In genomic region chr16:29007865-29008593, GRCh38 we compare ENCODE assay signal across 9 cellular contexts. TPM values are rescaled to one million over a fixed set of nuclear protein-coding genes. Genes with fewer than 3 reads are reported as not detected.
DNase-seq lines count a peak whose midpoint lies in the region; ATAC-seq and TF ChIP-seq lines count a peak whose summit lies in the region.
"Had no signal": no experiment of that assay in that cellular context is flagged by ENCODE, and none has a peak within 500 bp of the region (broad histone marks: within the 10 kb centered on the region; RNA-seq: fewer than 3 reads in every experiment).

No MANE protein-coding gene starts in this region.

- TF ChIP-seq POLR2A in esophagus muscularis mucosa (IDR thresholded peaks at IDR 0.05; ENCODE audit: low read depth) = no peak

- H3K4me1 Mint-ChIP-seq in chondrocyte (ENCODE audit: low read depth) = no peaks in the 10 kb centered on the region

- H3K27ac Mint-ChIP-seq in chondrocyte (ENCODE audit: unreplicated experiment) = no peak overlapping the region

- DNase-seq in HT1080 (ENCODE audit: low read depth) (peak; percentile 94), brain microvascular endothelial cell (peak; percentile 61), midbrain (lab: John Stamatoyannopoulos, UW) (no peak), Right ventricle myocardium inferior (ENCODE audit: missing footprints) (no peak), chondrocyte (ENCODE audit: low spot score) (no peak), esophagus muscularis mucosa (ENCODE audit: extremely low spot score) (no peak)
- peak; percentile 65 for DNase-seq in activated CD4-positive, CD25-positive, alpha-beta regulatory T cell treated with anti-CD3 and anti-CD28 coated beads, Interleukin-2, amount 50 U/mL, for 72 hours
- peak; percentile 49 for DNase-seq in stimulated activated CD8-positive, alpha-beta memory T cell treated with anti-CD3 and anti-CD28 coated beads, Interleukin-12 subunit alpha, Interleukin-12 subunit beta, amount 100 ng/mL, for 1 hour (ENCODE audit: low read depth)

- TF ChIP-seq EP300 in esophagus muscularis mucosa (IDR thresholded peaks at IDR 0.05) = no peak

- H3K4me3 ChIP-seq in brain microvascular endothelial cell (ENCODE audit: low read depth, low read length) (no peak overlapping the region), esophagus muscularis mucosa (no peak overlapping the region)
- H3K4me3 ChIP-seq: PC-9 had no signal

- no peaks in the 10 kb centered on the region for H3K9me3 ChIP-seq in esophagus muscularis mucosa

- H3K9me3 Mint-ChIP-seq in chondrocyte (ENCODE audit: low read depth) = no peaks in the 10 kb centered on the region

- H3K36me3 Mint-ChIP-seq in chondrocyte (ENCODE audit: low read depth) = no peaks in the 10 kb centered on the region

- intact Hi-C loops in Right ventricle myocardium inferior (cut with DNase I) = no loop called here
- intact Hi-C loops in esophagus muscularis mucosa (cut with DNase I) = no loop called here

- H3K27me3 ChIP-seq in brain microvascular endothelial cell (replicated peaks) = no peaks in the 10 kb centered on the region
- H3K27me3 ChIP-seq in esophagus muscularis mucosa = peaks cover 0 to 6% (median 0%) of the 10 kb centered on the region in 4 donors

- no peak overlapping the region for H3K4me3 Mint-ChIP-seq in chondrocyte (ENCODE audit: unreplicated experiment)

- H3K36me3 ChIP-seq in brain microvascular endothelial cell (replicated peaks) (no peaks in the 10 kb centered on the region), esophagus muscularis mucosa (no peaks in the 10 kb centered on the region)

- in situ Hi-C loops in brain microvascular endothelial cell (cut with HindIII; ENCODE audit: low pct_ligation_motif_present, low sequenced_read_pairs) = no loop called here

- peaks cover 15% of the 10 kb centered on the region for H3K27me3 Mint-ChIP-seq in chondrocyte (ENCODE audit: low read depth)

- TF ChIP-seq CTCF in brain microvascular endothelial cell (IDR thresholded peaks at IDR 0.05; ENCODE audit: low read depth, low read length, missing control alignments) (no peak), chondrocyte (IDR thresholded peaks at IDR 0.05) (no peak), esophagus muscularis mucosa (IDR thresholded peaks at IDR 0.05) (no peak)

- 56% methylated on average over 6 of the region's 10 CpGs for WGBS in esophagus muscularis mucosa

- H3K4me1 ChIP-seq in esophagus muscularis mucosa = no peaks in the 10 kb centered on the region

- no peak for ATAC-seq in Right ventricle myocardium inferior

- H3K27ac ChIP-seq in brain microvascular endothelial cell (no peak overlapping the region), esophagus muscularis mucosa (replicated peaks in 1 of 4) (no peak overlapping the region)
- H3K27ac ChIP-seq: PC-9 had no signal

RNA-seq across cellular contexts. Expression of gene LAT, which starts 23.2 kb away (rescaled TPM):
- total RNA-seq in HT1080 (2014; rRNA removed; shearing (Covaris generic)) = 32.7 and 44.1 TPM in 2 replicates
- polyA plus RNA-seq in HT1080 (2015; cell fraction: cytosol; rRNA removed) = 26.4 and 33.5 TPM in 2 replicates
- polyA plus RNA-seq in HT1080 (2015; cell fraction: nucleus; rRNA removed) = 39.9 and 55.1 TPM in 2 replicates
- total RNA-seq in Right ventricle myocardium inferior = 1.9 TPM
- total RNA-seq in chondrocyte = 10.2 to 13.6 TPM (median 11.7 TPM) in 3 replicates
- 1 to 10 TPM; 3.1 to 6.5 (median 6.2) TPM for total RNA-seq in esophagus muscularis mucosa

RNA-seq across cellular contexts. Expression of gene SPNS1, which starts 33.5 kb away (rescaled TPM):
- 36.5 and 45.6 TPM in 2 replicates for total RNA-seq in HT1080 (2014; rRNA removed; shearing (Covaris generic))
- 41.0 and 42.3 TPM in 2 replicates for polyA plus RNA-seq in HT1080 (2015; cell fraction: cytosol; rRNA removed)
- 60.1 and 70.2 TPM in 2 replicates for polyA plus RNA-seq in HT1080 (2015; cell fraction: nucleus; rRNA removed)
- 18.2 TPM for total RNA-seq in Right ventricle myocardium inferior
- 60.8 to 73.4 TPM (median 71.1 TPM) in 3 replicates for total RNA-seq in chondrocyte
- total RNA-seq in esophagus muscularis mucosa = 10 to 100 TPM; 12.9 to 36.0 (median 21.8) TPM

RNA-seq across cellular contexts. Expression of gene NFATC2IP, which starts 57.3 kb away (rescaled TPM):
- total RNA-seq in HT1080 (2014; rRNA removed; shearing (Covaris generic)) = 30.4 and 33.2 TPM in 2 replicates
- 26.0 and 26.2 TPM in 2 replicates for polyA plus RNA-seq in HT1080 (2015; cell fraction: cytosol; rRNA removed)
- polyA plus RNA-seq in HT1080 (2015; cell fraction: nucleus; rRNA removed) = 177 and 185 TPM in 2 replicates
- total RNA-seq in Right ventricle myocardium inferior (16.4 TPM), chondrocyte (23.0 to 24.3 TPM (median 23.8 TPM) in 3 replicates), esophagus muscularis mucosa (10 to 100 TPM; 15.6 to 30.3 (median 20.3) TPM)

Comparison
In these comparisons a context has a peak if more than half of its experiments do, and no peak if none do; other contexts are left out.
1. DNase-seq: peak in HT1080 (single experiment), activated CD4-positive, CD25-positive, alpha-beta regulatory T cell treated with anti-CD3 and anti-CD28 coated beads, Interleukin-2, amount 50 U/mL, for 72 hours (single experiment), brain microvascular endothelial cell (single experiment) and stimulated activated CD8-positive, alpha-beta memory T cell treated with anti-CD3 and anti-CD28 coated beads, Interleukin-12 subunit alpha, Interleukin-12 subunit beta, amount 100 ng/mL, for 1 hour (single experiment); none in midbrain (single experiment), Right ventricle myocardium inferior (single experiment), chondrocyte (single experiment) and esophagus muscularis mucosa (single experiment).